8 cellular contexts compared by ENCODE assay signal in the genomic region with DNA sequence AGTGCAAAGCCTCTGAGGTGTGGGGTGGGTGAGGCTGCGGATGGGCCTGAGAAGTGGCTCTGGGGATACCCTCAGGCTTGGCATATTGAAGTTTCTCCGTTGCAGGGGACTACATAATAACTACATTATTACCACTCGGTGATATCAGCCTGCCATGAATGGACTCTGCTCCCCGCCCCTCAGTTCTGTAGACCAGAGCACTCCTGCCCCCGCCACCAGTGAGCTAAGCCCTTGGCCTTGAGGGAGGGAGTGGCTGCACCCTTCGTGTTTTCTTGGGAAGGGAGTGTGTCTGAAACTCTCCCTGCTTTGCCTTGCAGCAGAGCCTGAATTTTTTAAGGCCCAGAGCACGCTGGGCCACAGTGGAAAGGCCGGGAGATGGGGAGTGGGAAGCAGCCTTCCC. TPM values are rescaled to one million over a fixed set of nuclear protein-coding genes. Genes with fewer than 3 reads are reported as not detected.
DNase-seq lines count a peak whose midpoint lies in the region; ATAC-seq and TF ChIP-seq lines count a peak whose summit lies in the region.

No MANE protein-coding gene starts in this region.

- TF ChIP-seq CTCF in left ventricle myocardium inferior (IDR thresholded peaks at IDR 0.05; ENCODE audit: borderline replicate concordance) = no peak
- no peak for TF ChIP-seq CTCF in upper lobe of right lung (IDR thresholded peaks at IDR 0.05)

- H3K27me3 Mint-ChIP-seq in activated naive CD8-positive, alpha-beta T cell treated with anti-CD3 and anti-CD28 coated beads, Interleukin-2, amount 50 U/mL, for 24 hours = no peaks in the 10 kb centered on the region
- no peaks in the 10 kb centered on the region for H3K27me3 Mint-ChIP-seq in memory B cell

- H3K9me3 ChIP-seq in left ventricle myocardium inferior (replicated peaks) (no peaks in the 10 kb centered on the region), upper lobe of right lung (no peaks in the 10 kb centered on the region)

- peak overlapping the region; percentile 99 for H3K27ac Mint-ChIP-seq in activated naive CD8-positive, alpha-beta T cell treated with anti-CD3 and anti-CD28 coated beads, Interleukin-2, amount 50 U/mL, for 24 hours
- peak overlapping the region; percentile 92 for H3K27ac Mint-ChIP-seq in memory B cell

- H3K4me3 ChIP-seq in left ventricle myocardium inferior (peak overlapping the region; percentile 72), upper lobe of right lung (peak overlapping the region; percentile 92)

- H3K36me3 ChIP-seq in left ventricle myocardium inferior = no peaks in the 10 kb centered on the region
- H3K36me3 ChIP-seq in upper lobe of right lung = no peaks in the 10 kb centered on the region

- H3K4me1 ChIP-seq in left ventricle myocardium inferior (peaks cover 55% of the 10 kb centered on the region), upper lobe of right lung (peaks cover 46% of the 10 kb centered on the region)

- no peak for ATAC-seq in Right ventricle myocardium inferior
- peak; percentile 2 for ATAC-seq in activated naive CD8-positive, alpha-beta T cell treated with anti-CD3 and anti-CD28 coated beads, Interleukin-2, amount 50 U/mL, for 24 hours
- no peak for ATAC-seq in memory B cell (ENCODE audit: low read depth)
- no peak for ATAC-seq in upper lobe of right lung
- no peak for ATAC-seq in GM18870 (IDR thresholded peaks at IDR 0.05; ENCODE audit: unreplicated experiment)

- H3K9me3 Mint-ChIP-seq in activated naive CD8-positive, alpha-beta T cell treated with anti-CD3 and anti-CD28 coated beads, Interleukin-2, amount 50 U/mL, for 24 hours = no peaks in the 10 kb centered on the region
- H3K9me3 Mint-ChIP-seq in memory B cell = no peaks in the 10 kb centered on the region

- H3K27ac ChIP-seq in left ventricle myocardium inferior (replicated peaks) = peak overlapping the region; percentile 97
- H3K27ac ChIP-seq in upper lobe of right lung = peak overlapping the region; percentile 93

- H3K36me3 Mint-ChIP-seq in activated naive CD8-positive, alpha-beta T cell treated with anti-CD3 and anti-CD28 coated beads, Interleukin-2, amount 50 U/mL, for 24 hours (ENCODE audit: low read depth) = peaks cover 37% of the 10 kb centered on the region
- H3K36me3 Mint-ChIP-seq in memory B cell = peaks cover 2% of the 10 kb centered on the region

- H3K4me3 Mint-ChIP-seq in activated naive CD8-positive, alpha-beta T cell treated with anti-CD3 and anti-CD28 coated beads, Interleukin-2, amount 50 U/mL, for 24 hours = peak overlapping the region; percentile 91
- peak overlapping the region; percentile 95 for H3K4me3 Mint-ChIP-seq in memory B cell

- H3K4me1 Mint-ChIP-seq in activated naive CD8-positive, alpha-beta T cell treated with anti-CD3 and anti-CD28 coated beads, Interleukin-2, amount 50 U/mL, for 24 hours = peaks cover 70% of the 10 kb centered on the region
- peaks cover 40% of the 10 kb centered on the region for H3K4me1 Mint-ChIP-seq in memory B cell

- intact Hi-C loops in left ventricle myocardium inferior (cut with micrococcal nuclease) = no loop called here
- intact Hi-C loops in Right ventricle myocardium inferior (cut with DNase I) = loop anchor here (5.0 kb wide), 2 partner anchors 44 to 59 kb away; no protein-coding TSS in a partner anchor
- intact Hi-C loops in upper lobe of right lung (cut with DNase I) = no loop called here

- DNase-seq in left ventricle myocardium inferior (no peak), Right ventricle myocardium inferior (ENCODE audit: missing footprints) (no peak), memory B cell (ENCODE audit: low spot score in 2 of 2) (peak in 1 of 2 donors; percentile 28), upper lobe of right lung (no peak), 8988T (no peak), DMS153 treated with DMSO at 0.1 percent for 48 hours (lab: John Stamatoyannopoulos, UW; ENCODE audit: unreplicated experiment) (no peak)
- peak; percentile 41 for DNase-seq in activated naive CD8-positive, alpha-beta T cell treated with anti-CD3 and anti-CD28 coated beads, Interleukin-2, amount 50 U/mL, for 24 hours

- H3K27me3 ChIP-seq in left ventricle myocardium inferior (ENCODE audit: low read depth) = no peaks in the 10 kb centered on the region
- no peaks in the 10 kb centered on the region for H3K27me3 ChIP-seq in upper lobe of right lung

RNA-seq across cellular contexts. Expression of gene ORAI1, which starts 1.7 kb away (rescaled TPM):
- total RNA-seq in left ventricle myocardium inferior (11.4 TPM), Right ventricle myocardium inferior (11.5 TPM), upper lobe of right lung (32.4 TPM)

RNA-seq across cellular contexts. Expression of gene MORN3, which starts 41.4 kb away (rescaled TPM):
- total RNA-seq in left ventricle myocardium inferior = not detected
- total RNA-seq in Right ventricle myocardium inferior = 0.11 TPM
- 0.67 TPM for total RNA-seq in upper lobe of right lung

RNA-seq across cellular contexts. Expression of gene KDM2B, which starts 47.2 kb away (rescaled TPM):
- total RNA-seq in left ventricle myocardium inferior (13.0 TPM), Right ventricle myocardium inferior (13.1 TPM), upper lobe of right lung (35.4 TPM)
